25 cellular contexts compared by ENCODE assay signal in genomic region chr2:102927854-102928267, GRCh38.
"Had no signal": no experiment of that assay in that cellular context is flagged by ENCODE, and none has a peak within 500 bp of the region (broad histone marks: within the 10 kb centered on the region; RNA-seq: fewer than 3 reads in every experiment).

No MANE protein-coding gene starts in this region.

- H3K27me3 ChIP-seq: neutrophil, pancreas, right lobe of liver, spleen, suprapubic skin, testis, tibial artery, upper lobe of left lung, vagina had no signal

- DNase-seq: naive thymus-derived CD4-positive, alpha-beta T cell; natural killer cell; nucleus accumbens; pancreas; right lobe of liver; spleen; stimulated activated CD4-positive, alpha-beta T cell treated with anti-CD3 and anti-CD28 coated beads, Interleukin-12 subunit alpha, Interleukin-12 subunit beta, amount 100 ng/mL, for 4 hours; stimulated activated CD4-positive, alpha-beta T cell treated with anti-CD3 and anti-CD28 coated beads, Interleukin-1b, Interleukin-23, amount 100 ng/mL, for 48 hours; stimulated activated CD4-positive, alpha-beta T cell treated with anti-CD3 and anti-CD28 coated beads, Interleukin-4, amount 100 ng/mL, for 1 hour; stimulated activated CD4-positive, alpha-beta T cell treated with anti-CD3 and anti-CD28 coated beads, Interleukin-4, amount 100 ng/mL, for 4 hours; stimulated activated CD8-positive, alpha-beta memory T cell treated with anti-CD3 and anti-CD28 coated beads, Interleukin-4, amount 100 ng/mL, for 48 hours; stimulated activated naive CD4-positive, alpha-beta T cell; stimulated activated naive CD8-positive, alpha-beta T cell treated with anti-CD3 and anti-CD28 coated beads, Interleukin-15, amount 100 ng/mL, for 72 hours; stimulated activated naive CD8-positive, alpha-beta T cell treated with anti-CD3 and anti-CD28 coated beads, Interleukin-15, Interleukin-2, amounts not matched to agents 100 U/mL and 50 U/mL, for 24 hours; substantia nigra; testis; tibial artery; upper lobe of left lung had no signal

- H3K27ac ChIP-seq: neutrophil, pancreas, prostate gland, right lobe of liver, skin epidermis, spleen, suprapubic skin, testis, tibial artery, upper lobe of left lung, vagina had no signal

- H3K36me3 ChIP-seq: neutrophil, pancreas, prostate gland, right lobe of liver, spleen, suprapubic skin, tibial artery, upper lobe of left lung, vagina had no signal

- H3K9me3 ChIP-seq: neutrophil, pancreas, prostate gland, right lobe of liver, spleen, suprapubic skin, testis, tibial artery, upper lobe of left lung, vagina had no signal

- H3K4me1 ChIP-seq: pancreas, prostate gland, right lobe of liver, spleen, suprapubic skin, testis, tibial artery, upper lobe of left lung, vagina had no signal

- ATAC-seq: naive thymus-derived CD4-positive, alpha-beta T cell; natural killer cell; pancreas; right lobe of liver; stimulated activated memory B cell treated with anti-CD40 and anti-IgM and Interleukin-4, amounts not matched to agents 10 μg/mL and 1 μg/mL and 100 μg/mL, for 72 hours; stimulated activated naive CD8-positive, alpha-beta T cell treated with anti-CD3 and anti-CD28 coated beads, Interleukin-15, amount 100 ng/mL, for 72 hours; stimulated activated naive CD8-positive, alpha-beta T cell treated with anti-CD3 and anti-CD28 coated beads, Interleukin-15, Interleukin-2, amounts not matched to agents 100 U/mL and 50 U/mL, for 24 hours had no signal

- H3K4me3 ChIP-seq: pancreas, prostate gland, right lobe of liver, skin epidermis, smooth muscle cell, spleen, suprapubic skin, testis, tibial artery, upper lobe of left lung, vagina had no signal
